ENCODE assay signal across 8 cellular contexts in the genomic region with DNA sequence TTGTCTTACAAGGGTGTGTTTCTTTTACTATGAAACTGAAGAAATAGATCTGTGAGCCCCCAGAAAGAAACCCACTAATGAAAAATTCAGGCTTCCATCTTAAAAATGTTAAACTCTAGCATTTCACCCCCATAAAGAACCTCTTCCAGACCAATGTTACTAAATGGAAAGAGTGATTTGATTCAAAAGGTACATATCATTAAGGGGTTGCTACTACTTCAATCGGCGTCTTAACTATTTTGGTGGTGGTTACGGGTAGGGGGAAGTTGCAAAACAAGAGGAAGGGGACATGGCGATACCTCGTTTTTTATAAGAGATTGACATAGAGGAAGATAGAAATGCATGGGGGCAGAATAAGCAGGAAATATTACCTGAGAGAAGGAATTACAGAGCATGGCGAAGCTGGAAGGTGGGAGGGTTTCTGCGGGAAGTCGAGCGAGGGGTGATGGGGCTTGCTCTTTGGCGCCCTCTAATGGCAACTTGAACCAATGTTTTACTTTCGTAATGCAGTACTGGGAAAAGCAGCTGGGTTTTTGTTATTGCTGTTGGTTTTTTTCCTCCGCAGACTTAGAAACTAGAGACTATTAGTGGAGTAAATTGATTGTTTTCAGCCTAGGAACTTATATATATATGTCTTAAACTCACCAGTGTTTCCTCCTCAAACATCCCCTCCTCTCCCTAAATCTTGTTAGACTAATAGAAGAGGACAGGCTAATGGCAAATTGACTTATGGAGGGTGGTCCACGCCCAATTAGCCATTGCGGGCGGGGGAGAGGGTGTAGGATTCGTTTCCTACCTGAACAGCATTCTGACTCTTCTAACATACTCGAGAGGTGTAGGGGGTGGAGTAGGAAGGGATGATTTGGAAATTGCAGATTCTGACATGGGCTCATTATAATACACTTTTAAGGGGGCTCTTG. TPM values are rescaled to one million over a fixed set of nuclear protein-coding genes. Genes with fewer than 3 reads are reported as not detected.
DNase-seq lines count a peak whose midpoint lies in the region; ATAC-seq and TF ChIP-seq lines count a peak whose summit lies in the region.

No MANE protein-coding gene starts in this region.

- no peak for TF ChIP-seq POLR2A in tibial nerve (IDR thresholded peaks at IDR 0.05)

- H3K9me3 ChIP-seq in tibial nerve: no peaks in the 10 kb centered on the region

- H3K36me3 ChIP-seq in tibial nerve: no peaks in the 10 kb centered on the region

- peak; percentile 96 for TF ChIP-seq CTCF in epithelial cell of proximal tubule (conservative IDR thresholded peaks at IDR 0.05; ENCODE audit: low read depth, low read length)
- TF ChIP-seq CTCF in tibial nerve (IDR thresholded peaks at IDR 0.05): peak; percentile 77 to 90 (median 82)

- H3K27ac ChIP-seq in tibial nerve: peak overlapping the region; percentile 63 to 95 (median 84)

- TF ChIP-seq EP300 in tibial nerve (IDR thresholded peaks at IDR 0.05): peak in 1 of 2 donors; percentile 57

- peak; percentile 68 for ATAC-seq in GM18907 (IDR thresholded peaks at IDR 0.05; ENCODE audit: unreplicated experiment)
- peak; percentile 71 for ATAC-seq in HG03108 (IDR thresholded peaks at IDR 0.05; ENCODE audit: unreplicated experiment)

- 4% methylated on average over 17 of the region's 17 CpGs for WGBS in tibial nerve, 2 donors

- H3K4me3 ChIP-seq in epithelial cell of proximal tubule (ENCODE audit: low read depth, low read length) (no peak overlapping the region), tibial nerve (peak overlapping the region; percentile 24 to 40 (median 28))

- peaks cover 11 to 94% of the 10 kb centered on the region in 2 donors for H3K27me3 ChIP-seq in tibial nerve

- peaks cover 0 to 56% (median 8%) of the 10 kb centered on the region in 4 donors for H3K4me1 ChIP-seq in tibial nerve

- DNase-seq in CD1c-positive myeloid dendritic cell (ENCODE audit: extremely low spot score) (peak; percentile 67), NCI-H2029 treated with DMSO at 0.1 percent for 48 hours (lab: John Stamatoyannopoulos, UW) (peak; percentile 92), UCSD-AML1 (lab: John Stamatoyannopoulos, UW; ENCODE audit: unreplicated experiment) (peak; percentile 47), epithelial cell of proximal tubule (ENCODE audit: low read depth) (no peak), mucosa of gallbladder (ENCODE audit: low spot score) (peak; percentile 64), tibial nerve (ENCODE audit: low spot score in 2 of 2) (peak in 1 of 2 donors; percentile 69)

RNA-seq across cellular contexts. Expression of a gene that starts 11.3 kb away (rescaled TPM):
- total RNA-seq in epithelial cell of proximal tubule (not detected in 2 replicates), mucosa of gallbladder (0.55 TPM), tibial nerve (10 to 100 TPM; 21.3 to 50.5 (median 34.3) TPM)

Comparison
In these comparisons a context has a peak if more than half of its experiments do, and no peak if none do; other contexts are left out.
1. RNA of a gene that starts 11.3 kb away (total RNA-seq): 21.3 to 50.5 TPM in tibial nerve; 0.55 TPM in mucosa of gallbladder (single experiment) and not detected in epithelial cell of proximal tubule; every median in the first group is over 10 times any median in the second.